Comparison of ENCODE assay signal across 1 cellular context in the genomic region with DNA sequence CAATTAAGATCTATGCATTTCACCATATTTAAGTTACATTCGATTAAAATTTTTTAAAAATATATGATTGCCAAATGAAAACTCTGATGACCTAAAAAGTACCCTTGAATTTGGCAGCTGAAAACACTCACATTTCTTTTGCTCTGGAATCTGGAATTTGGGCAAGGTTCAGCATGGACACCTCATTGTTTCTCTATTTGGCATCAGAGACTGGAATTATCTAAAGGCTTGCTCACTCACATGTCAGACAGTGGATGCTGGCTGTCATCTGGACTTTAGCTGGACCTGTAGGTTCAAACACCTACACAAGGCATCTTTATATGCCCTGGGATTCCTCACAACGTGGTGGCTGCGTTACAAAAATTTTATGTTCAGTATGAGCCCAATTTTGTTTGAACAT.
TF ChIP-seq lines count a peak whose summit lies in the region.

No MANE protein-coding gene starts in this region.

TF ChIP-seq in IMR-90, 13 proteins besides CTCF, POLR2A, EP300 and RAD21:
- peak; percentile 20; the same call in 1 of the 2 replicates for TF ChIP-seq BHLHE40 (IDR thresholded peaks at IDR 0.05; ENCODE audit: low read depth, low read length)
- TF ChIP-seq CHD1 (IDR thresholded peaks at IDR 0.05; ENCODE audit: low read depth, low read length) = no peak
- no peak for TF ChIP-seq RCOR1 (IDR thresholded peaks at IDR 0.05; ENCODE audit: insufficient replicate concordance, low read length)
